In genomic region chr19:4832776-4833175, GRCh38 we compare ENCODE assay signal across 1 cellular context.
TF ChIP-seq lines count a peak whose summit lies in the region.

No MANE protein-coding gene starts in this region.

TF ChIP-seq in GM12878, 131 proteins besides CTCF, POLR2A, EP300 and RAD21:
- TF ChIP-seq SIX5 (IDR thresholded peaks at IDR 0.05; ENCODE audit: low read depth, low read length, severe bottlenecking) (no peak), RFX5 (IDR thresholded peaks at IDR 0.05; ENCODE audit: low read depth, low read length) (no peak), SIN3A (IDR thresholded peaks at IDR 0.05; ENCODE audit: low read depth, low read length) (no peak), TCF12 (IDR thresholded peaks at IDR 0.05; ENCODE audit: low read depth, low read length) (no peak), MTA3 (IDR thresholded peaks at IDR 0.05; ENCODE audit: borderline replicate concordance, low read length) (no peak), IKZF2 (IDR thresholded peaks at IDR 0.05) (peak; percentile 64 to 80; a peak in 2 of 4 replicates), RELB (IDR thresholded peaks at IDR 0.05; ENCODE audit: low read depth) (peak; percentile 27; the same call in 1 of the 2 replicates), IKZF1 (conservative IDR thresholded peaks at IDR 0.05) (peak; percentile 77), ZNF24 (IDR thresholded peaks at IDR 0.05) (no peak), SUPT20H (IDR thresholded peaks at IDR 0.05; ENCODE audit: borderline replicate concordance, control insufficient read depth, low read depth, low read length) (no peak), ZNF622 (IDR thresholded peaks at IDR 0.05) (no peak), ZSCAN29 (IDR thresholded peaks at IDR 0.05) (no peak), RUNX3 (IDR thresholded peaks at IDR 0.05; ENCODE audit: low read length) (peak; percentile 44), TAF1 (IDR thresholded peaks at IDR 0.05; ENCODE audit: borderline replicate concordance, low read depth, low read length) (no peak), TCF3 (IDR thresholded peaks at IDR 0.05; ENCODE audit: borderline replicate concordance, insufficient read depth, low read depth, low read length) (no peak), IRF3 (IDR thresholded peaks at IDR 0.05) (no peak), BMI1 (IDR thresholded peaks at IDR 0.05; ENCODE audit: borderline replicate concordance) (no peak), MLLT1 (IDR thresholded peaks at IDR 0.05) (no peak), BHLHE40 (IDR thresholded peaks at IDR 0.05; ENCODE audit: borderline replicate concordance in 1 of 2, low read depth in 2 of 2, low read length in 1 of 2) (0 out of 4 replicates have a peak, but pooled peaks of 1 of the 2 experiments have one; percentile 14), ZNF274 (IDR thresholded peaks at IDR 0.05; ENCODE audit: insufficient read depth, insufficient read length) (no peak), EZH2 (IDR thresholded peaks at IDR 0.05; ENCODE audit: borderline replicate concordance, control insufficient read depth, low read depth, low read length) (no peak), CHD1 (IDR thresholded peaks at IDR 0.05; ENCODE audit: low read depth, low read length) (no peak), KDM1A (IDR thresholded peaks at IDR 0.05; ENCODE audit: borderline replicate concordance) (no peak), RB1 (IDR thresholded peaks at IDR 0.05; ENCODE audit: borderline replicate concordance) (no peak), CEBPB (IDR thresholded peaks at IDR 0.05; ENCODE audit: borderline replicate concordance in 1 of 2, low read depth in 2 of 2, low read length in 2 of 2) (no peak), ZNF592 (IDR thresholded peaks at IDR 0.05) (no peak), YY1 (IDR thresholded peaks at IDR 0.05; ENCODE audit: low read depth, low read length) (no peak), RAD51 (IDR thresholded peaks at IDR 0.05) (no peak), MEF2B (IDR thresholded peaks at IDR 0.05; ENCODE audit: partially characterized antibody, poor library complexity, severe bottlenecking) (no peak), ZNF207 (IDR thresholded peaks at IDR 0.05; ENCODE audit: borderline replicate concordance) (no peak), MTA2 (IDR thresholded peaks at IDR 0.05; ENCODE audit: low read depth) (peak; percentile 81), SRF (IDR thresholded peaks at IDR 0.05; ENCODE audit: low read depth in 2 of 2, low read length in 2 of 2) (no peak), CREB1 (IDR thresholded peaks at IDR 0.05; ENCODE audit: low read depth) (no peak), DPF2 (IDR thresholded peaks at IDR 0.05) (0 out of 2 replicates have a peak, but pooled peaks have one; percentile 50)
TF ChIP-seq in GM12878: peak in this region for 7.
